In genomic region chr1:62175568-62176179, GRCh38 we compare ENCODE assay signal across 1 cellular context.
TF ChIP-seq lines count a peak whose summit lies in the region.

No MANE protein-coding gene starts in this region.

TF ChIP-seq in WTC11, 78 proteins besides CTCF, POLR2A, EP300 and RAD21 (continued from another document):
- TF ChIP-seq CDX4 (CRISPR knock-in tag; IDR thresholded peaks at IDR 0.05; ENCODE audit: borderline replicate concordance): no peak
- TF ChIP-seq NFE2L1 (CRISPR knock-in tag; IDR thresholded peaks at IDR 0.05): no peak
- TF ChIP-seq HMGA2 (CRISPR knock-in tag; IDR thresholded peaks at IDR 0.05): no peak
- no peak for TF ChIP-seq ZNF416 (CRISPR knock-in tag; IDR thresholded peaks at IDR 0.05)
